Comparison of ENCODE assay signal across 18 cellular contexts in genomic region chr5:178381921-178382688, GRCh38.
DNase-seq lines count a peak whose midpoint lies in the region; ATAC-seq, FAIRE-seq and TF ChIP-seq lines count a peak whose summit lies in the region.
"Had no signal": no experiment of that assay in that cellular context is flagged by ENCODE, and none has a peak within 500 bp of the region (broad histone marks: within the 10 kb centered on the region; RNA-seq: fewer than 3 reads in every experiment).

No MANE protein-coding gene starts in this region.

- H2AFZ ChIP-seq in neuronal stem cell (ENCODE audit: low read length), result no peak overlapping the region
- H2AFZ ChIP-seq: GM23338 had no signal

- no peak for ATAC-seq in aorta (ENCODE audit: low FRiP score)
- ATAC-seq in GM21717 (IDR thresholded peaks at IDR 0.05; ENCODE audit: unreplicated experiment), result no peak
- ATAC-seq in GM21360 (IDR thresholded peaks at IDR 0.05; ENCODE audit: unreplicated experiment), result no peak
- ATAC-seq: K562 had no signal

- DNase-seq in chondrocyte (ENCODE audit: low spot score) (peak; percentile 66), kidney (peak; percentile 51), neuronal stem cell (ENCODE audit: low spot score) (no peak), aorta (peak; percentile 25 to 28), COLO668 (lab: John Stamatoyannopoulos, UW; ENCODE audit: unreplicated experiment) (no peak)
- DNase-seq: ACHN, COR-L47, DMS 273 treated with DMSO at 0.1 percent for 48 hours, NCI-H1694 treated with DMSO at 0.1 percent for 48 hours, NCI-H510A, NCI-H774, SHP77 treated with DMSO at 0.1 percent for 48 hours had no signal

- H3K4me1 Mint-ChIP-seq in chondrocyte (ENCODE audit: low read depth), result peaks cover 2% of the 10 kb centered on the region

- H3K36me3 ChIP-seq in kidney (ENCODE audit: control insufficient read depth in 1 of 2, insufficient read depth in 2 of 2, low read length in 2 of 2) (no peaks in the 10 kb centered on the region), neuronal stem cell (replicated peaks in 1 of 2; ENCODE audit: control insufficient read depth in 2 of 2, insufficient read depth in 2 of 2, low read length in 2 of 2) (no peaks in the 10 kb centered on the region), aorta (ENCODE audit: control insufficient read depth in 1 of 2, insufficient read depth in 2 of 2, low read length in 1 of 2) (no peaks in the 10 kb centered on the region)

- H3K36me3 Mint-ChIP-seq in chondrocyte (ENCODE audit: low read depth), result no peaks in the 10 kb centered on the region
- H3K36me3 Mint-ChIP-seq: CD14-positive monocyte had no signal

- no peak overlapping the region for H3K4me3 Mint-ChIP-seq in chondrocyte (ENCODE audit: unreplicated experiment)
- H3K4me3 Mint-ChIP-seq: CD14-positive monocyte, GM23338 had no signal

- no peak overlapping the region for H3K27ac Mint-ChIP-seq in chondrocyte (ENCODE audit: unreplicated experiment)
- H3K27ac Mint-ChIP-seq: GM23338 had no signal

- H3K4me3 ChIP-seq in kidney (ENCODE audit: low read length in 2 of 2) (no peak overlapping the region), neuronal stem cell (ENCODE audit: low read length in 2 of 2) (no peak overlapping the region), aorta (ENCODE audit: low read length in 2 of 2) (no peak overlapping the region)
- H3K4me3 ChIP-seq: GM23338, K562 had no signal

- peak overlapping the region; percentile 79 for H2BK5ac ChIP-seq in neuronal stem cell (ENCODE audit: low read length)

- H3K27me3 ChIP-seq in neuronal stem cell (ENCODE audit: control insufficient read depth in 3 of 3, insufficient read depth in 3 of 3, low read depth in 1 of 3, low read length in 3 of 3) (no peaks in the 10 kb centered on the region), aorta (ENCODE audit: control insufficient read depth in 1 of 2, insufficient read depth in 2 of 2, low read length in 1 of 2) (no peaks in the 10 kb centered on the region)

- no peak overlapping the region for H3K4ac ChIP-seq in neuronal stem cell (ENCODE audit: low read length)

- H3K27me3 Mint-ChIP-seq in chondrocyte (ENCODE audit: low read depth), result peaks cover 11% of the 10 kb centered on the region

- no peak overlapping the region for H4K8ac ChIP-seq in neuronal stem cell (ENCODE audit: low read depth, low read length)

- TF ChIP-seq CTCF in chondrocyte (IDR thresholded peaks at IDR 0.05) (no peak), kidney (IDR thresholded peaks at IDR 0.05; ENCODE audit: borderline replicate concordance, extremely low read depth, insufficient read depth) (no peak)

- H2BK12ac ChIP-seq in neuronal stem cell (ENCODE audit: low read length), result no peak overlapping the region

- no peak overlapping the region for H3K14ac ChIP-seq in neuronal stem cell (ENCODE audit: low read length)

- H3K27ac ChIP-seq in kidney (ENCODE audit: low read depth in 2 of 2, low read length in 2 of 2) (no peak overlapping the region), neuronal stem cell (replicated peaks; ENCODE audit: low read length) (no peak overlapping the region), aorta (ENCODE audit: low read depth in 1 of 2, low read length in 2 of 2) (no peak overlapping the region)

- no peak overlapping the region for H3K4me2 ChIP-seq in neuronal stem cell (ENCODE audit: insufficient read depth, low read length, poor library complexity, severe bottlenecking)
- H3K4me2 ChIP-seq: GM23338, SK-N-SH had no signal

- H3K9me3 Mint-ChIP-seq in chondrocyte (ENCODE audit: low read depth), result no peaks in the 10 kb centered on the region
- H3K9me3 Mint-ChIP-seq: CD14-positive monocyte, GM23338 had no signal

- H2AK5ac ChIP-seq in neuronal stem cell (ENCODE audit: low read depth, low read length), result peak overlapping the region; percentile 93

- no peak overlapping the region for H3K23ac ChIP-seq in neuronal stem cell (ENCODE audit: low read depth, low read length, poor library complexity)

- H2BK15ac ChIP-seq in neuronal stem cell (ENCODE audit: low read length), result peak overlapping the region; percentile 72

- FAIRE-seq in kidney (lab: Jason Lieb, UNC), result no peak
- FAIRE-seq: K562 had no signal

- H3K4me1 ChIP-seq in kidney (ENCODE audit: control insufficient read depth in 1 of 2, insufficient read depth in 1 of 2, low read depth in 1 of 2, low read length in 2 of 2) (no peaks in the 10 kb centered on the region), neuronal stem cell (ENCODE audit: control insufficient read depth in 2 of 2, insufficient read depth in 1 of 2, low read depth in 1 of 2, low read length in 2 of 2) (peaks cover 13 to 16% of the 10 kb centered on the region in 2 donors), aorta (ENCODE audit: control insufficient read depth in 1 of 2, insufficient read depth in 2 of 2, low read length in 2 of 2) (no peaks in the 10 kb centered on the region)

- H4K91ac ChIP-seq in neuronal stem cell (ENCODE audit: low read depth, low read length, poor library complexity), result no peak overlapping the region

- no peak overlapping the region for H2BK120ac ChIP-seq in neuronal stem cell (ENCODE audit: low read depth, low read length)

- WGBS in neuronal stem cell (ENCODE audit: extremely low coverage in 2 of 2, insufficient read length in 2 of 2, insufficient replicate concordance in 1 of 2), 2 donors, result no CpG with 5 or more reads among the region's 17 CpGs
- WGBS in aorta, 2 donors, result 94% methylated on average over 17 of the region's 17 CpGs

- intact Hi-C loops in kidney (cut with DNase I) (no loop called here), aorta (cut with DNase I) (no loop called here)

- H3K9me3 ChIP-seq in kidney (ENCODE audit: control insufficient read depth in 1 of 2, low read length in 2 of 2) (no peaks in the 10 kb centered on the region), neuronal stem cell (replicated peaks in 1 of 2; ENCODE audit: control insufficient read depth in 2 of 2, insufficient read depth in 1 of 2, low read depth in 1 of 2, low read length in 2 of 2) (peaks cover 0 to 2% of the 10 kb centered on the region in 2 donors), aorta (ENCODE audit: control insufficient read depth, low read length) (no peaks in the 10 kb centered on the region)
- H3K9me3 ChIP-seq: SK-N-SH had no signal

- H3K18ac ChIP-seq in neuronal stem cell (ENCODE audit: low read length), result no peak overlapping the region

- H3K9ac ChIP-seq in kidney (ENCODE audit: low read length in 2 of 2), result no peak overlapping the region
- no peak overlapping the region for H3K9ac ChIP-seq in neuronal stem cell (ENCODE audit: low read depth, low read length, poor library complexity)
- H3K9ac ChIP-seq: SK-N-SH had no signal

- H3K79me1 ChIP-seq in neuronal stem cell (ENCODE audit: low read depth, low read length), result no peaks in the 10 kb centered on the region

Comparison
In these comparisons a context has a peak if more than half of its experiments do, and no peak if none do; other contexts are left out.
1. DNase-seq: peak in chondrocyte (single experiment), kidney (single experiment) and aorta (2 of 2); none in neuronal stem cell (single experiment) and COLO668 (single experiment).